ENCODE assay signal across 1 cellular context in the genomic region with DNA sequence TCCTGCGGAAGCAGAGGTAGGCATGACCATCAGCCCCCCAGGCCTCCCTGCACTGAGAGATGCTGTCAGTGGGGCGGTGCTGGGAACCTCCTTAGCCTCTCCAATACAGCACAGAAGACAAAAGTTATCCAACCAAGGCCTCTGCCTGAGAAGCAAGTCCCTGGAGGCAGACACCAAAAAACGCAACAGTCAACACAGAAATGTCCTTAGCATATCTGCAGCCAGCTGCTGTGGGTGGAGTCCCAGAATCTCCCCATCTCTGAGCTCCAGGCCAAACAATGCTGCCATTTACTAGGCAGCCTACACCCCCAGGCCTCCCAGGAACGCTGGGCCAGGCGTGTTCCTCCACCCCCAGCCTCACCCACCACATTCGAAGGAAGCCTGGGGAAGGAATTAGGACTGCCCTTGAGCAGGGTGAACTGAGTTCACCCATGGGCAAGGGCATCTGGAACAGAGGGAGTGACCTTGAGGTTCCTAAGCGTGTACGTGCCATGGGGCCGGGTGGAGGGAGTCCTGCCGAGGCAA.
TF ChIP-seq lines count a peak whose summit lies in the region.

No MANE protein-coding gene starts in this region.

TF ChIP-seq in GM12878, 131 proteins besides CTCF, POLR2A, EP300 and RAD21 (continued from another document):
- TF ChIP-seq MLLT1 (IDR thresholded peaks at IDR 0.05), result no peak
- no peak for TF ChIP-seq SIN3A (IDR thresholded peaks at IDR 0.05; ENCODE audit: low read depth, low read length)
- TF ChIP-seq PML (IDR thresholded peaks at IDR 0.05; ENCODE audit: low read length), result no peak
- no peak for TF ChIP-seq ESRRA (IDR thresholded peaks at IDR 0.05; ENCODE audit: low read length)
- TF ChIP-seq WRNIP1 (IDR thresholded peaks at IDR 0.05; ENCODE audit: borderline replicate concordance, low read depth, low read length), result no peak
- no peak for TF ChIP-seq CHD2 (IDR thresholded peaks at IDR 0.05; ENCODE audit: borderline replicate concordance, low read depth, low read length)
- TF ChIP-seq SREBF1 (IDR thresholded peaks at IDR 0.05; ENCODE audit: low read length), result no peak
- no peak for TF ChIP-seq YY1 (IDR thresholded peaks at IDR 0.05; ENCODE audit: low read depth, low read length)
- no peak for TF ChIP-seq EED (IDR thresholded peaks at IDR 0.05; ENCODE audit: low read depth)
- TF ChIP-seq YBX1 (IDR thresholded peaks at IDR 0.05), result no peak
- TF ChIP-seq TAF1 (IDR thresholded peaks at IDR 0.05; ENCODE audit: borderline replicate concordance, low read depth, low read length), result no peak
- TF ChIP-seq, protein P1, sequence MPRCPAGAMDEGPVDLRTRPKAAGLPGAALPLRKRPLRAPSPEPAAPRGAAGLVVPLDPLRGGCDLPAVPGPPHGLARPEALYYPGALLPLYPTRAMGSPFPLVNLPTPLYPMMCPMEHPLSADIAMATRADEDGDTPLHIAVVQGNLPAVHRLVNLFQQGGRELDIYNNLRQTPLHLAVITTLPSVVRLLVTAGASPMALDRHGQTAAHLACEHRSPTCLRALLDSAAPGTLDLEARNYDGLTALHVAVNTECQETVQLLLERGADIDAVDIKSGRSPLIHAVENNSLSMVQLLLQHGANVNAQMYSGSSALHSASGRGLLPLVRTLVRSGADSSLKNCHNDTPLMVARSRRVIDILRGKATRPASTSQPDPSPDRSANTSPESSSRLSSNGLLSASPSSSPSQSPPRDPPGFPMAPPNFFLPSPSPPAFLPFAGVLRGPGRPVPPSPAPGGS (IDR thresholded peaks at IDR 0.05; ENCODE audit: borderline replicate concordance, insufficient read depth, low read depth, low read length, poor library complexity, severe bottlenecking), result no peak
- no peak for TF ChIP-seq POLR2AphosphoS2 (IDR thresholded peaks at IDR 0.05; ENCODE audit: low read depth, low read length)
TF ChIP-seq in GM12878: peak in this region for 2.
